Comparison of ENCODE assay signal across 8 cellular contexts in genomic region chr20:3820901-3821727, GRCh38. TPM values are rescaled to one million over a fixed set of nuclear protein-coding genes. Genes with fewer than 3 reads are reported as not detected.
DNase-seq lines count a peak whose midpoint lies in the region; TF ChIP-seq lines count a peak whose summit lies in the region.

No MANE protein-coding gene starts in this region.

- H3K9ac ChIP-seq in Karpas-422 (ENCODE audit: low read length) = peak overlapping the region; percentile 82
- peak overlapping the region; percentile 6 for H3K9ac ChIP-seq in endocrine pancreas (ENCODE audit: control insufficient read depth, insufficient read depth, low read length)

- peak overlapping the region; percentile 44 for H3K27ac ChIP-seq in Karpas-422 (ENCODE audit: low read length)
- peak overlapping the region; percentile 98 to 99 for H3K27ac ChIP-seq in ovary

- H3K4me1 ChIP-seq in Karpas-422 (ENCODE audit: low read length) (peaks cover 21% of the 10 kb centered on the region), endocrine pancreas (ENCODE audit: control insufficient read depth, insufficient read depth, low read length) (no peaks in the 10 kb centered on the region), ovary (ENCODE audit: insufficient read depth) (peaks cover 6% of the 10 kb centered on the region)

- DNase-seq in GM12865 (ENCODE audit: low read depth) = no peak
- no peak for DNase-seq in Karpas-422
- no peak for DNase-seq in ovary
- no peak for DNase-seq in HK-2 (ENCODE audit: unreplicated experiment)
- DNase-seq in DMS114 treated with DMSO at 0.1 percent for 48 hours (lab: John Stamatoyannopoulos, UW; ENCODE audit: unreplicated experiment) = no peak
- DNase-seq in stimulated activated naive CD4-positive, alpha-beta T cell (lab: John Stamatoyannopoulos, UW) = no peak
- DNase-seq in foreskin melanocyte = no peak

- H3K79me2 ChIP-seq in Karpas-422 (ENCODE audit: low read length) = peaks cover 13% of the 10 kb centered on the region

- 0 out of 2 replicates have a peak, but pooled peaks cover 5% of the 10 kb centered on the region for H3K36me3 ChIP-seq in Karpas-422 (ENCODE audit: insufficient read depth, low read length)
- no peaks in the 10 kb centered on the region for H3K36me3 ChIP-seq in endocrine pancreas (ENCODE audit: control insufficient read depth, insufficient read depth, low read length)
- no peaks in the 10 kb centered on the region for H3K36me3 ChIP-seq in ovary

- peak overlapping the region; percentile 81 for H3K4me2 ChIP-seq in Karpas-422 (ENCODE audit: low read depth, low read length, poor library complexity, severe bottlenecking)

- peak overlapping the region; percentile 25 for H2AFZ ChIP-seq in Karpas-422 (ENCODE audit: low read length)

- TF ChIP-seq CTCF in GM12865 (IDR thresholded peaks at IDR 0.05; ENCODE audit: insufficient read depth, low read depth, low read length, missing control alignments) (no peak), ovary (IDR thresholded peaks at IDR 0.05) (no peak)

- TF ChIP-seq EP300 in ovary (IDR thresholded peaks at IDR 0.05) = no peak

- 29 to 37% (median 29%) methylated on average over 20 of the region's 20 CpGs for WGBS in ovary, 3 donors

- no peaks in the 10 kb centered on the region for H4K20me1 ChIP-seq in Karpas-422 (ENCODE audit: insufficient read depth, low read depth, low read length)

- H3K4me3 ChIP-seq in GM12865 (ENCODE audit: low read depth, low read length) (peak overlapping the region; percentile 94), Karpas-422 (ENCODE audit: low read length) (peak overlapping the region; percentile 69), endocrine pancreas (ENCODE audit: control insufficient read depth, insufficient read depth, low read length) (peak overlapping the region; percentile 78), ovary (peak overlapping the region; percentile 82)

- H3K27me3 ChIP-seq in Karpas-422 (ENCODE audit: low read length) (no peaks in the 10 kb centered on the region), endocrine pancreas (ENCODE audit: control insufficient read depth, insufficient read depth, low read length) (no peaks in the 10 kb centered on the region), ovary (no peaks in the 10 kb centered on the region)

- TF ChIP-seq POLR2A in ovary (IDR thresholded peaks at IDR 0.05) = no peak

- intact Hi-C loops in ovary (cut with DNase I) = loop anchor here in 2 of 4 donors (2.0 kb wide), 2 partner anchors 24 to 34 kb away; partner anchors contain the start of gene CENPB (in 2 of the 2)

- no peaks in the 10 kb centered on the region for H3K9me3 ChIP-seq in Karpas-422 (ENCODE audit: low read length)
- H3K9me3 ChIP-seq in endocrine pancreas (ENCODE audit: control insufficient read depth, low read length) = no peaks in the 10 kb centered on the region
- no peaks in the 10 kb centered on the region for H3K9me3 ChIP-seq in ovary

- H3K9me2 ChIP-seq in Karpas-422 (replicated peaks; ENCODE audit: insufficient read depth, low read length) = no peaks in the 10 kb centered on the region

RNA-seq across cellular contexts. Expression of gene AP5S1, which starts 0.8 kb away (rescaled TPM):
- 5.3 and 7.1 TPM in 2 replicates for total RNA-seq in Karpas-422 (2014; rRNA removed; shearing (Covaris generic); ENCODE audit: low replicate concordance)
- total RNA-seq in ovary = 10 to 100 TPM in 5 of 7 donors, 1 to 10 TPM in 2; 6.8 to 15.3 (median 12.0) TPM
- polyA plus RNA-seq in ovary = 1 to 10 TPM; 2.9 to 6.8 TPM

RNA-seq across cellular contexts. Expression of gene CDC25B, which starts 25.0 kb away (rescaled TPM):
- total RNA-seq in Karpas-422 (2014; rRNA removed; shearing (Covaris generic); ENCODE audit: low replicate concordance) = 11.7 and 15.3 TPM in 2 replicates
- total RNA-seq in ovary = 10 to 100 TPM; 19.1 to 47.8 (median 35.6) TPM
- polyA plus RNA-seq in ovary = 10 to 100 TPM; 17.9 to 29.0 TPM

RNA-seq across cellular contexts. Expression of gene MAVS, which starts 25.5 kb away (rescaled TPM):
- total RNA-seq in Karpas-422 (2014; rRNA removed; shearing (Covaris generic); ENCODE audit: low replicate concordance) = 18.4 and 22.7 TPM in 2 replicates
- 10 to 100 TPM; 14.2 to 50.5 (median 34.5) TPM for total RNA-seq in ovary
- 10 to 100 TPM; 28.6 to 35.1 TPM for polyA plus RNA-seq in ovary

RNA-seq across cellular contexts. Expression of gene CENPB, which starts 34.6 kb away (rescaled TPM):
- total RNA-seq in Karpas-422 (2014; rRNA removed; shearing (Covaris generic); ENCODE audit: low replicate concordance) = 13.0 and 32.7 TPM in 2 replicates
- 100 to 1,000 TPM in 2 of 7 donors, 10 to 100 TPM in 5; 43.8 to 119 (median 97.8) TPM for total RNA-seq in ovary
- 10 to 100 TPM; 15.4 to 67.1 TPM for polyA plus RNA-seq in ovary

RNA-seq across cellular contexts. Expression of gene SPEF1, which starts 39.9 kb away (rescaled TPM):
- total RNA-seq in Karpas-422 (2014; rRNA removed; shearing (Covaris generic); ENCODE audit: low replicate concordance) = not detected in 2 replicates
- total RNA-seq in ovary = 10 to 100 TPM in 1 of 7 donors, 1 to 10 TPM in 2, under 1 TPM in 2, not detected in 2; 0.43 to 27.9 (median 1.4) TPM
- under 1 TPM in 1 of 2 donors, not detected in 1; 0.54 TPM for polyA plus RNA-seq in ovary
